17 cellular contexts compared by ENCODE assay signal in the genomic region with DNA sequence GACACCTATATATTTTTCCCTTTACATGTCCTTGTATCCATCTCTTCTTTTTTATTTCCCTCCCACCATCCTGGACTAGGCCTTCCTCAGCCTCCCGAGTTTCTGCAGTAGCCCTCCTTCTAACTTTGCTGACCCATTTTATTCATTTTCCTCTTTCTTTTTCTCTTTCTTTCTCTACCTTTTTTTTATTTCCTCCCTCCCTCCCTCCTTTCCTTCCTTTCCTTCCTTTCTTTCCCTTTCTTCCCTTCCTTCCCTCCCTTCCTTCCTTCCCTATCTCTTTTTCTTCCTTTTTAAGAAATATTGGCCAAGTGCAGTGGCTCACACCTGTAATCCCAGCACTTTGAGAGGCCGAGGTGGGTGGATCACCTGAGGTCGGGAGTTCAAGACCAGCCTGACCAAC. TPM values are rescaled to one million over a fixed set of nuclear protein-coding genes. Genes with fewer than 3 reads are reported as not detected.
A peak's percentile ranks its signal among the peaks of the same experiment; 100 is the strongest.
DNase-seq lines count a peak whose midpoint lies in the region; ATAC-seq and TF ChIP-seq lines count a peak whose summit lies in the region.
"Had no signal": no experiment of that assay in that cellular context is flagged by ENCODE, and none has a peak within 500 bp of the region (broad histone marks: within the 10 kb centered on the region; RNA-seq: fewer than 3 reads in every experiment).

No MANE protein-coding gene starts in this region.

- H3K27ac ChIP-seq in HCT116 (ENCODE audit: low read depth, low read length) (no peak overlapping the region), HEK293 (ENCODE audit: extremely low read depth, low read depth, low read length) (no peak overlapping the region)
- H3K27ac ChIP-seq: BLaER1 treated with 17β-estradiol and CSF1 and Interleukin-3, amounts not matched to agents 10 nM and 100 nM; C4-2B had no signal

- peak overlapping the region; percentile 58 for H2AFZ ChIP-seq in HCT116 (ENCODE audit: low read depth, low read length, poor library complexity, severe bottlenecking)

- peak overlapping the region; percentile 17 for H3K27ac Mint-ChIP-seq in dendritic cell treated with granulocyte-macrophage colony-stimulating factor and Interleukin-4, amounts not matched to agents 40 ng/mL and 50 ng/mL, for 4 days
- H3K27ac Mint-ChIP-seq: B cell; CD4-positive, alpha-beta T cell; CD8-positive, alpha-beta T cell had no signal

- H3K4me3 ChIP-seq in HCT116 (replicated peaks in 1 of 2; ENCODE audit: low read depth in 1 of 2, low read length in 2 of 2) = no peak overlapping the region
- H3K4me3 ChIP-seq in HEK293 (ENCODE audit: low read depth, low read length) = no peak overlapping the region
- H3K4me3 ChIP-seq: A549; BLaER1 treated with 17β-estradiol and CSF1 and Interleukin-3, amounts not matched to agents 10 nM and 100 nM had no signal

- H3K27me3 ChIP-seq in HCT116 (ENCODE audit: insufficient read depth, low read length) = no peaks in the 10 kb centered on the region
- H3K27me3 ChIP-seq: BLaER1 treated with 17β-estradiol and CSF1 and Interleukin-3, amounts not matched to agents 10 nM and 100 nM had no signal

- no peak overlapping the region for H3K9ac ChIP-seq in HCT116 (ENCODE audit: low read length)
- H3K9ac ChIP-seq: BLaER1 treated with 17β-estradiol and CSF1 and Interleukin-3, amounts not matched to agents 10 nM and 100 nM had no signal

- H3K4me1 ChIP-seq in HCT116 (ENCODE audit: control insufficient read depth in 1 of 2, insufficient read depth in 2 of 2, low read length in 2 of 2) (peaks cover 31 to 61% of the 10 kb centered on the region in 2 experiments), HEK293 (ENCODE audit: control insufficient read depth, insufficient read depth, low read length) (peaks cover 11% of the 10 kb centered on the region)

- CTCF ChIA-PET in HCT116 (lab: Charles Lee) (interaction anchor here (1.3 to 7.9 kb wide), 2 partner anchors 54 to 197 kb away, joined by 3 to 142 read pairs; no protein-coding TSS in a partner anchor), HEK293 (lab: Yijun Ruan, JAX) (interaction anchor here (1.0 to 11.0 kb wide), 6 partner anchors 10 to 219 kb away, joined by 3 to 267 read pairs (median 14); a partner anchor contains a TSS)

- intact Hi-C loops in HCT116 (cut with micrococcal nuclease) = no loop called here
- intact Hi-C loops in dendritic cell treated with granulocyte-macrophage colony-stimulating factor and Interleukin-4, amounts not matched to agents 40 ng/mL and 50 ng/mL, for 4 days (cut with micrococcal nuclease) = no loop called here

- POLR2A ChIA-PET in HCT116 (lab: Charles Lee) = interaction anchor here (1.3 kb wide), 1 partner anchor 23 kb away, joined by 3 read pairs; no protein-coding TSS in a partner anchor
- POLR2A ChIA-PET in HEK293 (lab: Yijun Ruan, JAX) = no interaction called here

- no peak for ATAC-seq in HCT116
- ATAC-seq in GM19351 (IDR thresholded peaks at IDR 0.05; ENCODE audit: unreplicated experiment) = no peak
- ATAC-seq: A549; CD8-positive, alpha-beta T cell had no signal

- no TSS peak for BruUV-seq in HCT116 (replicated peaks; lab: Mats Ljungman, UMichigan)

- H3K9me3 ChIP-seq in HCT116 (ENCODE audit: control insufficient read depth in 1 of 2, insufficient read depth in 1 of 2, low read depth in 1 of 2, low read length in 2 of 2) = no peaks in the 10 kb centered on the region
- no peaks in the 10 kb centered on the region for H3K9me3 ChIP-seq in HEK293 (ENCODE audit: control insufficient read depth, insufficient read depth, low read depth, low read length)
- H3K9me3 ChIP-seq: A549; BLaER1 treated with 17β-estradiol and CSF1 and Interleukin-3, amounts not matched to agents 10 nM and 100 nM; Caco-2 had no signal

- peaks cover 46% of the 10 kb centered on the region for H3K4me1 Mint-ChIP-seq in dendritic cell treated with granulocyte-macrophage colony-stimulating factor and Interleukin-4, amounts not matched to agents 40 ng/mL and 50 ng/mL, for 4 days (ENCODE audit: low read depth)

- no peak for TF ChIP-seq RAD21 in HCT116 (IDR thresholded peaks at IDR 0.05; ENCODE audit: low read depth)

- H3K36me3 Mint-ChIP-seq in dendritic cell treated with granulocyte-macrophage colony-stimulating factor and Interleukin-4, amounts not matched to agents 40 ng/mL and 50 ng/mL, for 4 days (ENCODE audit: low read depth) = no peaks in the 10 kb centered on the region
- H3K36me3 Mint-ChIP-seq: CD8-positive, alpha-beta T cell had no signal

- no peak overlapping the region for H3K4me3 Mint-ChIP-seq in dendritic cell treated with granulocyte-macrophage colony-stimulating factor and Interleukin-4, amounts not matched to agents 40 ng/mL and 50 ng/mL, for 4 days
- H3K4me3 Mint-ChIP-seq: B cell; CD4-positive, alpha-beta T cell; CD8-positive, alpha-beta T cell had no signal

- H3K9me2 ChIP-seq in HCT116 (ENCODE audit: insufficient read depth) = no peaks in the 10 kb centered on the region

- H3K27me3 Mint-ChIP-seq in dendritic cell treated with granulocyte-macrophage colony-stimulating factor and Interleukin-4, amounts not matched to agents 40 ng/mL and 50 ng/mL, for 4 days = no peaks in the 10 kb centered on the region
- H3K27me3 Mint-ChIP-seq: B cell; CD4-positive, alpha-beta T cell had no signal

- H3K79me2 ChIP-seq in HCT116 (ENCODE audit: insufficient read depth, low read length) = no peaks in the 10 kb centered on the region

- H3K36me3 ChIP-seq in HCT116 (ENCODE audit: control insufficient read depth in 1 of 2, insufficient read depth in 2 of 2, low read length in 2 of 2) (no peaks in the 10 kb centered on the region), HEK293 (ENCODE audit: control insufficient read depth in 2 of 2, insufficient read depth in 1 of 2, low read length in 2 of 2) (no peaks in the 10 kb centered on the region)
- H3K36me3 ChIP-seq: BLaER1 treated with 17β-estradiol and CSF1 and Interleukin-3, amounts not matched to agents 10 nM and 100 nM had no signal

- TF ChIP-seq POLR2A in HCT116 (IDR thresholded peaks at IDR 0.05; ENCODE audit: borderline replicate concordance, extremely low read depth, insufficient read depth, insufficient read length) = no peak

- H4K20me1 ChIP-seq in HCT116 (ENCODE audit: insufficient read depth) = no peaks in the 10 kb centered on the region
- H4K20me1 ChIP-seq: BLaER1 treated with 17β-estradiol and CSF1 and Interleukin-3, amounts not matched to agents 10 nM and 100 nM had no signal

- peak overlapping the region; percentile 64 for H3K4me2 ChIP-seq in HCT116 (ENCODE audit: low read length)
- H3K4me2 ChIP-seq: BLaER1 treated with 17β-estradiol and CSF1 and Interleukin-3, amounts not matched to agents 10 nM and 100 nM had no signal

- TF ChIP-seq CTCF in HCT116 (IDR thresholded peaks at IDR 0.05 in 2 of 3, conservative IDR thresholded peaks at IDR 0.05 in 1 of 3; ENCODE audit: borderline replicate concordance in 1 of 3, insufficient read depth in 1 of 3, low read depth in 2 of 3, low read length in 2 of 3) (no peak), HEK293 (tag by site-specific recombination; IDR thresholded peaks at IDR 0.05) (no peak)

- RAD21 ChIA-PET in HCT116 (lab: Charles Lee; ENCODE audit: low non-redundant PET in 1 of 2, low total read pairs in 2 of 2, uncharacterized antibody in 2 of 2, unreplicated experiment in 2 of 2) = no interaction called here

- DNase-seq in HCT116 (ENCODE audit: low read depth, low spot score) = no peak
- DNase-seq in NAMALWA (ENCODE audit: low spot score) = no peak
- DNase-seq: 8988T; AML-193; Caco-2; Calu3; CD4-positive, alpha-beta T cell; CD8-positive, alpha-beta T cell; DMS79 treated with DMSO at 0.1 percent for 48 hours; GF-D8 had no signal

- no peaks in the 10 kb centered on the region for H3K9me3 Mint-ChIP-seq in dendritic cell treated with granulocyte-macrophage colony-stimulating factor and Interleukin-4, amounts not matched to agents 40 ng/mL and 50 ng/mL, for 4 days
- H3K9me3 Mint-ChIP-seq: CD4-positive, alpha-beta T cell; CD8-positive, alpha-beta T cell had no signal

TF ChIP-seq in HCT116, 20 proteins besides CTCF, POLR2A, EP300 and RAD21:
- TF ChIP-seq ZFX (IDR thresholded peaks at IDR 0.05) (no peak), FOSL1 (IDR thresholded peaks at IDR 0.05; ENCODE audit: low read depth) (no peak), SIN3A (IDR thresholded peaks at IDR 0.05; ENCODE audit: low read depth) (no peak), POLR2AphosphoS5 (IDR thresholded peaks at IDR 0.05; ENCODE audit: low read depth, low read length) (no peak), EZH2 (IDR thresholded peaks at IDR 0.05) (no peak), SRF (IDR thresholded peaks at IDR 0.05; ENCODE audit: low read depth) (no peak), YY1 (IDR thresholded peaks at IDR 0.05; ENCODE audit: extremely low read depth, insufficient replicate concordance, low read depth, low read length) (no peak), TCF7L2 (IDR thresholded peaks at IDR 0.05; ENCODE audit: borderline replicate concordance, extremely low read depth, insufficient read depth, insufficient read length) (no peak), EZH2phosphoT487 (IDR thresholded peaks at IDR 0.05; ENCODE audit: borderline replicate concordance) (no peak), CEBPB (IDR thresholded peaks at IDR 0.05; ENCODE audit: low read depth) (no peak)

TF ChIP-seq in HEK293, 187 proteins besides CTCF, POLR2A, EP300 and RAD21:
- no peak for TF ChIP-seq ZNF391 (tag by site-specific recombination; IDR thresholded peaks at IDR 0.05; ENCODE audit: borderline replicate concordance, low read depth)
- TF ChIP-seq, protein P1, sequence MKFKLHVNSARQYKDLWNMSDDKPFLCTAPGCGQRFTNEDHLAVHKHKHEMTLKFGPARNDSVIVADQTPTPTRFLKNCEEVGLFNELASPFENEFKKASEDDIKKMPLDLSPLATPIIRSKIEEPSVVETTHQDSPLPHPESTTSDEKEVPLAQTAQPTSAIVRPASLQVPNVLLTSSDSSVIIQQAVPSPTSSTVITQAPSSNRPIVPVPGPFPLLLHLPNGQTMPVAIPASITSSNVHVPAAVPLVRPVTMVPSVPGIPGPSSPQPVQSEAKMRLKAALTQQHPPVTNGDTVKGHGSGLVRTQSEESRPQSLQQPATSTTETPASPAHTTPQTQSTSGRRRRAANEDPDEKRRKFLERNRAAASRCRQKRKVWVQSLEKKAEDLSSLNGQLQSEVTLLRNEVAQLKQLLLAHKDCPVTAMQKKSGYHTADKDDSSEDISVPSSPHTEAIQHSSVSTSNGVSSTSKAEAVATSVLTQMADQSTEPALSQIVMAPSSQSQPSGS (tag by site-specific recombination; IDR thresholded peaks at IDR 0.05; ENCODE audit: low read depth) = no peak
- 0 out of 2 replicates have a peak, but pooled peaks have one; percentile 36 for TF ChIP-seq PRDM1 (tag by site-specific recombination; IDR thresholded peaks at IDR 0.05)
- TF ChIP-seq ZNF366 (tag by site-specific recombination; conservative IDR thresholded peaks at IDR 0.05) = peak; percentile 88

RNA-seq across cellular contexts. Expression of a gene that starts 9.7 kb away (rescaled TPM):
- 28.3 TPM for total RNA-seq in HCT116 (2021; ENCODE audit: unreplicated experiment)
- polyA plus RNA-seq in HCT116 (2012) = 23.4 and 24.6 TPM in 2 replicates

RNA-seq across cellular contexts. Expression of a gene that starts 26.9 kb away (rescaled TPM):
- 60.3 TPM for total RNA-seq in HCT116 (2021; ENCODE audit: unreplicated experiment)
- 103 and 107 TPM in 2 replicates for polyA plus RNA-seq in HCT116 (2012)
- total RNA-seq: B cell; CD4-positive, alpha-beta T cell had no signal
